8 cellular contexts compared by ENCODE assay signal in the genomic region with DNA sequence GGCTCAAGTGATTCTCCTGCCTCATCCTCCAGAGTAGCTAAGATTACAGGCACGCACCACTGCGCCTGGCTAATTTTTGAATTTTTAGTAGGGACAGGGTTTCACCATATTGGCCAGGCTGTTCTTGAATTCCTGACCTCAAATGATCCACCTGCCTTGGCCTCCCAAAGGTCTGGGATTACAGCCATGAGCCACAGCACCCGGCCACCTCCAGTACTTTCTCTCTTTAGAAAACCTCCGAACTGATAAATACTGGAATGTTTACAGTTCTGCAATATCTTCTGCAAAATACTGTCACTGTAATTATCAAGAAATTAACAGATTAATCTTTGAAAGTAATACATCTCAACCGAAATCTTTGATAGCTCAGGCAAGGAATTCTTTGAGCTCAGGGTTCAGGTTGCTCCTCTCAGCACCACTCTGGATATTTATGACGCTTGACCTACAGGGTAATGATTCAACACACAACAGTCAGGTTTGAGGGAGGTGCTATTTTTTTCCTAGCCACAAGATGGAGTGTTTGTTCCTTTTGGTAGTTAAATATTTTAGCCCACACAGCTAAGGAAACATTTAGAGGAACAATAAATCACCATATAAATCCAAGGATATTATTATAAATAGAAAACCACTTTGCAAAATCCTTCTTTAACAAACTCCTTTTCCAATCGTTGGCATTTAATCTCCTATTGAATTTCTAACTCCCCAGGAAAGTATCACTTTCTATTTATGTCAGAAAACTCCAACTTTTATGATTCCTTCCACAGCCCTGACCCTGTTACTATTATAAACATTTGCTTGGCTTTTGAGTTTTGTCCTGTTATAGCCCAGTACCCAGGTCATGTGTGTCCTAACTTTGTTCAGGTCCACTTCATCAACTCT. TPM values are rescaled to one million over a fixed set of nuclear protein-coding genes. Genes with fewer than 3 reads are reported as not detected.
DNase-seq lines count a peak whose midpoint lies in the region; ATAC-seq and TF ChIP-seq lines count a peak whose summit lies in the region.

No MANE protein-coding gene starts in this region.

- no peaks in the 10 kb centered on the region for H3K4me1 Mint-ChIP-seq in natural killer cell

- in situ Hi-C loops in GM13976 (cut with MboI; ENCODE audit: low sequenced_read_pairs, unreplicated experiment) = no loop called here

- TF ChIP-seq CTCF in GM13976 (IDR thresholded peaks at IDR 0.05; ENCODE audit: borderline replicate concordance, control extremely low read depth, extremely low read depth, insufficient read depth, missing control alignments) (peak; percentile 64), SK-N-SH (IDR thresholded peaks at IDR 0.05) (peak; percentile 75), esophagus muscularis mucosa (IDR thresholded peaks at IDR 0.05) (peak; percentile 70 to 85 (median 77)), natural killer cell (IDR thresholded peaks at IDR 0.05) (peak; percentile 60)

- no peak overlapping the region for H3K27ac Mint-ChIP-seq in natural killer cell

- no peak overlapping the region for H3K4me2 ChIP-seq in SK-N-SH

- H4K20me1 ChIP-seq in SK-N-SH (ENCODE audit: insufficient read depth) = no peaks in the 10 kb centered on the region

- no peak overlapping the region for H2AFZ ChIP-seq in SK-N-SH (ENCODE audit: low read depth)

- POLR2A ChIA-PET in SK-N-SH (lab: Yijun Ruan, JAX) = no interaction called here

- H3K79me2 ChIP-seq in SK-N-SH (ENCODE audit: insufficient read depth) = no peaks in the 10 kb centered on the region

- peak; percentile 90 for TF ChIP-seq RAD21 in SK-N-SH (IDR thresholded peaks at IDR 0.05; ENCODE audit: low read length)

- H3F3A ChIP-seq in SK-N-SH (replicated peaks; ENCODE audit: insufficient read depth) = no peaks in the 10 kb centered on the region

- no peak overlapping the region for H3K9ac ChIP-seq in SK-N-SH

- WGBS in SK-N-SH (ENCODE audit: low lambda C conversion rate) = 50% methylated on average over 7 of the region's 7 CpGs
- 38% methylated on average over 7 of the region's 7 CpGs for WGBS in esophagus muscularis mucosa

- peaks cover 2 to 18% of the 10 kb centered on the region in 2 donors for H3K27me3 Mint-ChIP-seq in natural killer cell (ENCODE audit: low read depth in 2 of 2)

- no peak overlapping the region for H3K4me3 ChIP-seq in SK-N-SH (ENCODE audit: low read depth in 2 of 2, low read length in 1 of 2)
- H3K4me3 ChIP-seq in esophagus muscularis mucosa = no peak overlapping the region

- no peaks in the 10 kb centered on the region for H3K36me3 Mint-ChIP-seq in natural killer cell

- no peak for TF ChIP-seq POLR2A in esophagus muscularis mucosa (IDR thresholded peaks at IDR 0.05; ENCODE audit: low read depth)

- ATAC-seq in HG02852 (IDR thresholded peaks at IDR 0.05; ENCODE audit: unreplicated experiment) = peak; percentile 71
- ATAC-seq in natural killer cell = peak; percentile 54 to 74 (median 71)
- no peak for ATAC-seq in GM18873 (IDR thresholded peaks at IDR 0.05; ENCODE audit: low FRiP score, unreplicated experiment)

- CTCF ChIA-PET in SK-N-SH (lab: Yijun Ruan, JAX) = interaction anchor here (0.9 to 16.6 kb wide), 39 partner anchors 9 to 328 kb away, joined by 3 to 321 read pairs (median 5); a partner anchor contains a TSS

- no peaks in the 10 kb centered on the region for H3K9me2 ChIP-seq in SK-N-SH

- no peaks in the 10 kb centered on the region for H3K36me3 ChIP-seq in SK-N-SH (replicated peaks in 1 of 2; ENCODE audit: control insufficient read depth in 1 of 2, insufficient read depth in 2 of 2, low read length in 1 of 2)
- no peaks in the 10 kb centered on the region for H3K36me3 ChIP-seq in esophagus muscularis mucosa

- intact Hi-C loops in esophagus muscularis mucosa (cut with DNase I) (no loop called here), natural killer cell (cut with micrococcal nuclease) (loop anchor here (1.0 kb wide), 2 partner anchors 184 to 195 kb away; no protein-coding TSS in a partner anchor)

- peak; percentile 73 to 82 for DNase-seq in AML-193 (lab: John Stamatoyannopoulos, UW)
- DNase-seq in GM13976 (ENCODE audit: low spot score) = peak; percentile 76
- DNase-seq in NCI-H128 (lab: John Stamatoyannopoulos, UW; ENCODE audit: unreplicated experiment) = peak; percentile 64
- DNase-seq in SK-N-SH = peak; percentile 74
- no peak for DNase-seq in esophagus muscularis mucosa (ENCODE audit: extremely low spot score)
- DNase-seq in natural killer cell = no peak

- no peak for TF ChIP-seq EP300 in SK-N-SH (IDR thresholded peaks at IDR 0.05; ENCODE audit: borderline replicate concordance in 1 of 2, low read depth in 1 of 2, low read length in 1 of 2)
- no peak for TF ChIP-seq EP300 in esophagus muscularis mucosa (IDR thresholded peaks at IDR 0.05)

- H3K4me1 ChIP-seq in SK-N-SH (ENCODE audit: control insufficient read depth in 1 of 2, insufficient read depth in 2 of 2, low read depth in 1 of 2, low read length in 1 of 2) (peaks cover 0 to 7% of the 10 kb centered on the region in 2 experiments; a peak in 2 of 4 replicates), esophagus muscularis mucosa (peaks cover 0 to 6% (median 2%) of the 10 kb centered on the region in 4 donors)

- H3K27me3 ChIP-seq in SK-N-SH (ENCODE audit: insufficient read depth) (no peaks in the 10 kb centered on the region), esophagus muscularis mucosa (peaks cover 0 to 4% (median 0%) of the 10 kb centered on the region in 4 donors)

- H3K9me3 Mint-ChIP-seq in natural killer cell = no peaks in the 10 kb centered on the region

- no peak overlapping the region for H3K4me3 Mint-ChIP-seq in natural killer cell

- no peaks in the 10 kb centered on the region for H3K9me3 ChIP-seq in SK-N-SH
- no peaks in the 10 kb centered on the region for H3K9me3 ChIP-seq in esophagus muscularis mucosa

- H3K27ac ChIP-seq in SK-N-SH (ENCODE audit: low read depth in 2 of 2, low read length in 1 of 2) (no peak overlapping the region), esophagus muscularis mucosa (replicated peaks in 1 of 4) (no peak overlapping the region)

TF ChIP-seq in SK-N-SH, 30 proteins besides CTCF, POLR2A, EP300 and RAD21:
- TF ChIP-seq, protein P1, sequence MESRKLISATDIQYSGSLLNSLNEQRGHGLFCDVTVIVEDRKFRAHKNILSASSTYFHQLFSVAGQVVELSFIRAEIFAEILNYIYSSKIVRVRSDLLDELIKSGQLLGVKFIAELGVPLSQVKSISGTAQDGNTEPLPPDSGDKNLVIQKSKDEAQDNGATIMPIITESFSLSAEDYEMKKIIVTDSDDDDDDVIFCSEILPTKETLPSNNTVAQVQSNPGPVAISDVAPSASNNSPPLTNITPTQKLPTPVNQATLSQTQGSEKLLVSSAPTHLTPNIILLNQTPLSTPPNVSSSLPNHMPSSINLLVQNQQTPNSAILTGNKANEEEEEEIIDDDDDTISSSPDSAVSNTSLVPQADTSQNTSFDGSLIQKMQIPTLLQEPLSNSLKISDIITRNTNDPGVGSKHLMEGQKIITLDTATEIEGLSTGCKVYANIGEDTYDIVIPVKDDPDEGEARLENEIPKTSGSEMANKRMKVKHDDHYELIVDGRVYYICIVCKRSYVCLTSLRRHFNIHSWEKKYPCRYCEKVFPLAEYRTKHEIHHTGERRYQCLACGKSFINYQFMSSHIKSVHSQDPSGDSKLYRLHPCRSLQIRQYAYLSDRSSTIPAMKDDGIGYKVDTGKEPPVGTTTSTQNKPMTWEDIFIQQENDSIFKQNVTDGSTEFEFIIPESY (IDR thresholded peaks at IDR 0.05; ENCODE audit: borderline replicate concordance, low read depth) = no peak
- TF ChIP-seq FOXM1 (IDR thresholded peaks at IDR 0.05; ENCODE audit: low read depth) (no peak), SMC3 (IDR thresholded peaks at IDR 0.05; ENCODE audit: low read depth, low read length) (peak; percentile 87)

RNA-seq across cellular contexts. Expression of a gene that starts 48.6 kb away (rescaled TPM):
- polyA plus RNA-seq in SK-N-SH (2012; rRNA removed) = 7.6 and 9.8 TPM in 2 replicates
- 6.7 and 8.5 TPM in 2 replicates for polyA plus RNA-seq in SK-N-SH (2012; cell fraction: cytosol; rRNA removed)
- 1.7 and 4.6 TPM in 2 replicates for polyA plus RNA-seq in SK-N-SH (2012; cell fraction: nucleus; rRNA removed)
- total RNA-seq in esophagus muscularis mucosa (10 to 100 TPM; 17.1 to 35.1 (median 28.4) TPM), natural killer cell (10 to 100 TPM; 24.5 to 32.7 (median 28.6) TPM)

Comparison
In these comparisons a context has a peak if more than half of its experiments do, and no peak if none do; other contexts are left out.
1. DNase-seq: peak in AML-193 (2 of 2), GM13976 (single experiment), NCI-H128 (single experiment) and SK-N-SH (single experiment); none in esophagus muscularis mucosa (single experiment) and natural killer cell (single experiment).
2. Peak in every context shown above with its lines, with median percentiles within 50 percentile points of each other: CTCF ChIP-seq.